ENCODE assay signal across 34 cellular contexts in the genomic region with DNA sequence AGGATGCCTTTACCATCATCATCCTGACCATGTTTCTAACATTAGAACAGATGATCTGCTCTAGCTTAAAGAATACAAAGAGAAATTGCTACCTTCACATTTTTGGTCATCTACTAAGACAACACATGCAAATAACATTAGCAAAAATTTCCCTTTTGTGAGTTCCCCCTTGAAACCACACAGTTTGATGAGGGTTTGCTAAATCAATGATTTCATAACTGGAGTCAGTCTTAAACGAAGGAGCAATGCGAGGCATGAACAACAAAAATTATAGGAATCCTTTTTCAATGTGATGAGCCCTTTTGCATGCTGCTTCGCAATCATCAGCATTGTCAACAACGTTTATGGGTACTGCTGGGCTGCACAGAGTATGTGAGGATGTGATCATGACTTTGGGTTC.
"Had no signal": no experiment of that assay in that cellular context is flagged by ENCODE, and none has a peak within 500 bp of the region (broad histone marks: within the 10 kb centered on the region; RNA-seq: fewer than 3 reads in every experiment).

No MANE protein-coding gene starts in this region.

- H3K4me3 ChIP-seq: MG63 had no signal

- H3K9ac ChIP-seq: KMS-11 had no signal

- H3K27me3 ChIP-seq: MG63 had no signal

- H3K36me3 ChIP-seq: MG63 had no signal

- H3K27ac ChIP-seq: KMS-11 had no signal

- H3K9me3 ChIP-seq: MG63 had no signal

- H3K4me2 ChIP-seq: KMS-11 had no signal

- DNase-seq: Karpas-422, Kasumi-1, KG1, MG63, MM.1S, MV-4-11, NCI-H1048, NCI-H1092, NCI-H1092 treated with DMSO at 0.1 percent for 48 hours, NCI-H1105, NCI-H1105 treated with DMSO at 0.1 percent for 48 hours, NCI-H1417, NCI-H1417 treated with DMSO at 0.1 percent for 48 hours, NCI-H1436, NCI-H146, NCI-H1694, NCI-H1694 treated with DMSO at 0.1 percent for 48 hours, NCI-H187, NCI-H187 treated with DMSO at 0.1 percent for 48 hours, NCI-H1930, NCI-H2029, NCI-H2029 treated with DMSO at 0.1 percent for 48 hours, NCI-H2081, NCI-H2081 treated with DMSO at 0.1 percent for 48 hours, NCI-H2107, NCI-H2171, NCI-H2171 treated with DMSO at 0.1 percent for 48 hours, NCI-H2227 treated with DMSO at 0.1 percent for 48 hours, NCI-H226, NCI-H345, NCI-H446, NCI-H446 treated with DMSO at 0.1 percent for 48 hours, NCI-H510A had no signal
